Comparison of ENCODE assay signal across 26 cellular contexts in the genomic region with DNA sequence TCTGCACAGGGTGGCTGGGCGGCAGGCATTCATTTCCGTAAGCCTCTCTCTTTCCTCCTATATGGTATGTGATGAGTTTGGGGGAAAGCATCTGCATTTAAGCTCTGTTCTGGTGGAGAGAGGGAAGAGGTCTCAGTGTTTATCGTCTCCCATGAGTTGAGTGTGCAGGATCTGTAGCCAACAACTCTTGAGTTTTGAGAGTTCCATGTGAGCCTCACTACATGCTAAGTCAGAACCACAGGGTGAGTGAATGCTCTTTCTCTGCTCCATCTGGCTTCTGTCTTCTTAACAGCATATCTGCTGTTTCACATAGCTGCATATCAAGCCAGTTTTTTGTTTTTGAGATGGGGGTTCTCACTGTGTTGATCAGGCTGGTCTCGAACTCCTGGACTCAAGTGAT. TPM values are rescaled to one million over a fixed set of nuclear protein-coding genes. Genes with fewer than 3 reads are reported as not detected.
A peak's percentile ranks its signal among the peaks of the same experiment; 100 is the strongest.
DNase-seq lines count a peak whose midpoint lies in the region; ATAC-seq and TF ChIP-seq lines count a peak whose summit lies in the region.
"Had no signal": no experiment of that assay in that cellular context is flagged by ENCODE, and none has a peak within 500 bp of the region (broad histone marks: within the 10 kb centered on the region; RNA-seq: fewer than 3 reads in every experiment).

No MANE protein-coding gene starts in this region.

- H3K27ac Mint-ChIP-seq in CD14-positive monocyte, result peak overlapping the region in 4 of 7 donors; percentile 10 to 48 (median 34)
- H3K27ac Mint-ChIP-seq: activated CD8-positive, alpha-beta T cell treated with anti-CD3 and anti-CD28 coated beads for 36 hours; activated T-helper 2 cell treated with anti-CD3 and anti-CD28 coated beads, Interferon-gamma antibody, Interleukin-2, Interleukin-4, amounts not matched to agents 10 μg/mL and 5 μg/mL and 100 μg/mL, durations not matched to agents 14 hours and 24 hours and 36 hours; nephron progenitor cell; stimulated activated effector memory CD8-positive, alpha-beta T cell treated with anti-CD3 and anti-CD28 coated beads, Interleukin-12 subunit alpha, Interleukin-12 subunit beta, amount 100 ng/mL, for 72 hours; T-helper 2 cell treated with Interferon-gamma antibody and Interleukin-4, amounts not matched to agents 5 μg/mL and 100 μg/mL, for 36 hours had no signal

- peaks cover 7% of the 10 kb centered on the region for H3F3A ChIP-seq in smooth muscle cell (ENCODE audit: low read depth)

- ATAC-seq in HG02981 (IDR thresholded peaks at IDR 0.05; ENCODE audit: unreplicated experiment), result no peak
- ATAC-seq: activated CD8-positive, alpha-beta T cell treated with anti-CD3 and anti-CD28 coated beads for 36 hours; HCT116; HepG2; left colon; Right ventricle myocardium inferior; stimulated activated effector memory CD8-positive, alpha-beta T cell treated with anti-CD3 and anti-CD28 coated beads, Interleukin-12 subunit alpha, Interleukin-12 subunit beta, amount 100 ng/mL, for 72 hours had no signal

- no peaks in the 10 kb centered on the region for H3K4me1 ChIP-seq in smooth muscle cell (ENCODE audit: low read depth)
- H3K4me1 ChIP-seq: BE2C, breast epithelium, tibial nerve had no signal

- no peaks in the 10 kb centered on the region for H3K36me3 ChIP-seq in smooth muscle cell (ENCODE audit: low read depth)
- H3K36me3 ChIP-seq: BE2C, breast epithelium, ovary had no signal

- CTCF ChIA-PET in RWPE1 (lab: Yijun Ruan, JAX), result interaction anchor here (0.6 kb wide), 1 partner anchor 196 kb away, joined by 3 read pairs; no protein-coding TSS in a partner anchor

- TF ChIP-seq CTCF in CD14-positive monocyte (IDR thresholded peaks at IDR 0.05) (no peak), RWPE1 (conservative IDR thresholded peaks at IDR 0.05; ENCODE audit: low read depth) (no peak), smooth muscle cell (IDR thresholded peaks at IDR 0.05; ENCODE audit: borderline replicate concordance, insufficient read depth, poor library complexity, severe bottlenecking) (no peak)

- H3K27ac ChIP-seq in RWPE1 (peak overlapping the region; percentile 27; the same call in 1 of the 2 replicates), epithelial cell of prostate (peak overlapping the region; percentile 63), smooth muscle cell (ENCODE audit: low read depth) (peak overlapping the region; percentile 72)
- H3K27ac ChIP-seq: breast epithelium, ovary, tibial nerve had no signal

- 63% methylated on average over 4 of the region's 4 CpGs for WGBS in smooth muscle cell (ENCODE audit: low lambda C conversion rate)

- DNase-seq in CD14-positive monocyte (ENCODE audit: low spot score) (no peak), RWPE1 (ENCODE audit: low spot score) (no peak), epithelial cell of prostate (ENCODE audit: low read depth, low spot score) (no peak), smooth muscle cell (lab: John Stamatoyannopoulos, UW; ENCODE audit: unreplicated experiment) (no peak), AG08396 (ENCODE audit: low spot score) (no peak), NCI-H526 (lab: John Stamatoyannopoulos, UW) (no peak), NCI-H2171 (lab: John Stamatoyannopoulos, UW) (no peak)
- DNase-seq: activated CD4-positive, alpha-beta T cell treated with anti-CD3 and anti-CD28 coated beads for 1 hour; activated CD8-positive, alpha-beta T cell treated with anti-CD3 and anti-CD28 coated beads for 36 hours; activated naive CD4-positive, alpha-beta T cell treated with anti-CD3 and anti-CD28 coated beads, Interleukin-2, amount 50 U/mL, for 16 hours; amygdala; BE2C; left colon; MV-4-11; NCI-H1436; nephron progenitor cell had no signal

- H3K27me3 Mint-ChIP-seq in CD14-positive monocyte (ENCODE audit: low read depth in 3 of 3), result peaks cover 0 to 2% (median 0%) of the 10 kb centered on the region in 3 donors

- POLR2A ChIA-PET in RWPE1 (lab: Yijun Ruan, JAX; ENCODE audit: low non-redundant PET), result no interaction called here

- H3K4me2 ChIP-seq in smooth muscle cell, result peak overlapping the region; percentile 42

- no peak overlapping the region for H2AFZ ChIP-seq in smooth muscle cell (ENCODE audit: low read depth)

- no peaks in the 10 kb centered on the region for H3K27me3 ChIP-seq in smooth muscle cell (ENCODE audit: low read depth)
- H3K27me3 ChIP-seq: BE2C, breast epithelium, ovary, tibial nerve had no signal

- no peak overlapping the region for H3K4me3 ChIP-seq in smooth muscle cell
- H3K4me3 ChIP-seq: breast epithelium, ovary, tibial nerve had no signal

- peaks cover 95% of the 10 kb centered on the region for H4K20me1 ChIP-seq in smooth muscle cell (ENCODE audit: low read depth)

- H3K4me1 Mint-ChIP-seq in CD14-positive monocyte, result peaks cover 44% of the 10 kb centered on the region

- H3K9me3 Mint-ChIP-seq in CD14-positive monocyte, result no peaks in the 10 kb centered on the region
- H3K9me3 Mint-ChIP-seq: activated CD8-positive, alpha-beta T cell treated with anti-CD3 and anti-CD28 coated beads for 36 hours; activated T-helper 2 cell treated with anti-CD3 and anti-CD28 coated beads, Interferon-gamma antibody, Interleukin-2, Interleukin-4, amounts not matched to agents 10 μg/mL and 5 μg/mL and 100 μg/mL, durations not matched to agents 14 hours and 24 hours and 36 hours; nephron progenitor cell; stimulated activated effector memory CD8-positive, alpha-beta T cell treated with anti-CD3 and anti-CD28 coated beads, Interleukin-12 subunit alpha, Interleukin-12 subunit beta, amount 100 ng/mL, for 72 hours; T-helper 2 cell treated with Interferon-gamma antibody and Interleukin-4, amounts not matched to agents 5 μg/mL and 100 μg/mL, for 36 hours had no signal

- no peak overlapping the region for H3K9ac ChIP-seq in smooth muscle cell (ENCODE audit: low read depth)

- no peaks in the 10 kb centered on the region for H3K9me3 ChIP-seq in smooth muscle cell (replicated peaks; ENCODE audit: low read depth)
- H3K9me3 ChIP-seq: BE2C, breast epithelium, ovary, tibial nerve had no signal

- peaks cover 94% of the 10 kb centered on the region for H3K79me2 ChIP-seq in smooth muscle cell (ENCODE audit: low read depth)

- peaks cover 61 to 72% of the 10 kb centered on the region in 2 donors for H3K36me3 Mint-ChIP-seq in CD14-positive monocyte
- H3K36me3 Mint-ChIP-seq: stimulated activated effector memory CD8-positive, alpha-beta T cell treated with anti-CD3 and anti-CD28 coated beads, Interleukin-12 subunit alpha, Interleukin-12 subunit beta, amount 100 ng/mL, for 72 hours had no signal

- no peak overlapping the region for H3K4me3 Mint-ChIP-seq in CD14-positive monocyte
- H3K4me3 Mint-ChIP-seq: activated CD8-positive, alpha-beta T cell treated with anti-CD3 and anti-CD28 coated beads for 36 hours; nephron progenitor cell; stimulated activated effector memory CD8-positive, alpha-beta T cell treated with anti-CD3 and anti-CD28 coated beads, Interleukin-12 subunit alpha, Interleukin-12 subunit beta, amount 100 ng/mL, for 72 hours; T-helper 2 cell treated with Interferon-gamma antibody and Interleukin-4, amounts not matched to agents 5 μg/mL and 100 μg/mL, for 36 hours had no signal

- intact Hi-C loops in CD14-positive monocyte (cut with micrococcal nuclease), result no loop called here

RNA-seq across cellular contexts. Expression of gene RAB31, which starts 22.7 kb away (rescaled TPM):
- polyA plus RNA-seq in CD14-positive monocyte (100 to 1,000 TPM; 348 to 367 TPM), smooth muscle cell (389 and 414 TPM in 2 replicates)
- 116 and 123 TPM in 2 replicates for total RNA-seq in smooth muscle cell
